Comparison of ENCODE assay signal across 1 cellular context in the genomic region with DNA sequence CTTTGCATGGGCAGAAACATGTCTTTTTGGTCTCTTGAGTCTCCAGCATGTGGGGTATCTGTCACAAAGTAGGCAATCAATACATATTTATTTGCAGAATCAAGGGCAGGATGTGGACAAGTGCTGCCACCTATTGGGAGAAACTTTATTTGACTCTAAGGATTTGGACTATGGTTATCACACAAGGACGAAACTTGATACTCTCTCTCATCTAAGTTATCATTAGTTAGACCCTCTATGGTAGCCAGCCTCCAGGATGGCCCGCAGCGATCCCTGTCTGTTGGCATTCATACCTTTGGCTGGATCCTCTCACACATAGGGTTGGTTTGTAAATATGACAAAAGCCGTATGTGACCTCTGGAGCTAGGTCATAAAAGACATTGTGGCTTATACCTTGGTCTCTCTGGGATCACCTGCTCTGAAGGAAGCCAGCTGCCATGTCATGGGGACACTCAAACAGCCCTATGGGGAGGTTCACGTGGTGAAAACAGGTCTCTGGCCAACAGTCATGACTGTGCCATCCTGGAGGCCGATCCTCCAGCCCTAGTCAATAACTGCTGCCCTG.
TF ChIP-seq lines count a peak whose summit lies in the region.

No MANE protein-coding gene starts in this region.

TF ChIP-seq in HepG2, 621 proteins besides CTCF, POLR2A, EP300 and RAD21 (continued from another document and continues in another):
- no peak for TF ChIP-seq KLF15 (CRISPR knock-in tag; IDR thresholded peaks at IDR 0.05; ENCODE audit: borderline replicate concordance)
- no peak for TF ChIP-seq ZNF768 (CRISPR knock-in tag; IDR thresholded peaks at IDR 0.05)
- TF ChIP-seq XRCC5 (optimal IDR thresholded peaks at IDR 0.05; ENCODE audit: low read length), result peak; percentile 37
- 0 out of 2 replicates have a peak, but pooled peaks have one; percentile 19 for TF ChIP-seq MIXL1 (CRISPR knock-in tag; IDR thresholded peaks at IDR 0.05)
- TF ChIP-seq ZNF629 (CRISPR knock-in tag; conservative IDR thresholded peaks at IDR 0.05), result no peak
- TF ChIP-seq, protein P1, sequence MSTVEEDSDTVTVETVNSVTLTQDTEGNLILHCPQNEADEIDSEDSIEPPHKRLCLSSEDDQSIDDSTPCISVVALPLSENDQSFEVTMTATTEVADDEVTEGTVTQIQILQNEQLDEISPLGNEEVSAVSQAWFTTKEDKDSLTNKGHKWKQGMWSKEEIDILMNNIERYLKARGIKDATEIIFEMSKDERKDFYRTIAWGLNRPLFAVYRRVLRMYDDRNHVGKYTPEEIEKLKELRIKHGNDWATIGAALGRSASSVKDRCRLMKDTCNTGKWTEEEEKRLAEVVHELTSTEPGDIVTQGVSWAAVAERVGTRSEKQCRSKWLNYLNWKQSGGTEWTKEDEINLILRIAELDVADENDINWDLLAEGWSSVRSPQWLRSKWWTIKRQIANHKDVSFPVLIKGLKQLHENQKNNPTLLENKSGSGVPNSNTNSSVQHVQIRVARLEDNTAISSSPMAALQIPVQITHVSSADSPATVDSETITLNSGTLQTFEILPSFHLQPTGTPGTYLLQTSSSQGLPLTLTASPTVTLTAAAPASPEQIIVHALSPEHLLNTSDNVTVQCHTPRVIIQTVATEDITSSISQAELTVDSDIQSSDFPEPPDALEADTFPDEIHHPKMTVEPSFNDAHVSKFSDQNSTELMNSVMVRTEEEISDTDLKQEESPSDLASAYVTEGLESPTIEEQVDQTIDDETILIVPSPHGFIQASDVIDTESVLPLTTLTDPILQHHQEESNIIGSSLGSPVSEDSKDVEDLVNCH (CRISPR knock-in tag; IDR thresholded peaks at IDR 0.05), result no peak
- TF ChIP-seq ZBTB20 (CRISPR knock-in tag; IDR thresholded peaks at IDR 0.05; ENCODE audit: borderline replicate concordance, low read depth), result peak; percentile 16; the same call in 1 of the 2 replicates
- TF ChIP-seq, protein P2, sequence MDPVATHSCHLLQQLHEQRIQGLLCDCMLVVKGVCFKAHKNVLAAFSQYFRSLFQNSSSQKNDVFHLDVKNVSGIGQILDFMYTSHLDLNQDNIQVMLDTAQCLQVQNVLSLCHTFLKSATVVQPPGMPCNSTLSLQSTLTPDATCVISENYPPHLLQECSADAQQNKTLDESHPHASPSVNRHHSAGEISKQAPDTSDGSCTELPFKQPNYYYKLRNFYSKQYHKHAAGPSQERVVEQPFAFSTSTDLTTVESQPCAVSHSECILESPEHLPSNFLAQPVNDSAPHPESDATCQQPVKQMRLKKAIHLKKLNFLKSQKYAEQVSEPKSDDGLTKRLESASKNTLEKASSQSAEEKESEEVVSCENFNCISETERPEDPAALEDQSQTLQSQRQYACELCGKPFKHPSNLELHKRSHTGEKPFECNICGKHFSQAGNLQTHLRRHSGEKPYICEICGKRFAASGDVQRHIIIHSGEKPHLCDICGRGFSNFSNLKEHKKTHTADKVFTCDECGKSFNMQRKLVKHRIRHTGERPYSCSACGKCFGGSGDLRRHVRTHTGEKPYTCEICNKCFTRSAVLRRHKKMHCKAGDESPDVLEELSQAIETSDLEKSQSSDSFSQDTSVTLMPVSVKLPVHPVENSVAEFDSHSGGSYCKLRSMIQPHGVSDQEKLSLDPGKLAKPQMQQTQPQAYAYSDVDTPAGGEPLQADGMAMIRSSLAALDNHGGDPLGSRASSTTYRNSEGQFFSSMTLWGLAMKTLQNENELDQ (CRISPR knock-in tag; IDR thresholded peaks at IDR 0.05; ENCODE audit: borderline replicate concordance), result no peak
- no peak for TF ChIP-seq ARID2 (CRISPR knock-in tag; IDR thresholded peaks at IDR 0.05; ENCODE audit: borderline replicate concordance)
- no peak for TF ChIP-seq PRPF4 (IDR thresholded peaks at IDR 0.05; ENCODE audit: low read depth, low read length, poor library complexity, severe bottlenecking)
- TF ChIP-seq ZNF205 (CRISPR knock-in tag; IDR thresholded peaks at IDR 0.05), result no peak
- no peak for TF ChIP-seq ZNF251 (CRISPR knock-in tag; IDR thresholded peaks at IDR 0.05)
- TF ChIP-seq ASH2L (IDR thresholded peaks at IDR 0.05; ENCODE audit: insufficient read length, low read depth, low read length), result peak; percentile 21
- peak; percentile 24; the same call in 1 of the 2 replicates for TF ChIP-seq HNF4A (CRISPR knock-in tag; IDR thresholded peaks at IDR 0.05)
- TF ChIP-seq, protein P3, sequence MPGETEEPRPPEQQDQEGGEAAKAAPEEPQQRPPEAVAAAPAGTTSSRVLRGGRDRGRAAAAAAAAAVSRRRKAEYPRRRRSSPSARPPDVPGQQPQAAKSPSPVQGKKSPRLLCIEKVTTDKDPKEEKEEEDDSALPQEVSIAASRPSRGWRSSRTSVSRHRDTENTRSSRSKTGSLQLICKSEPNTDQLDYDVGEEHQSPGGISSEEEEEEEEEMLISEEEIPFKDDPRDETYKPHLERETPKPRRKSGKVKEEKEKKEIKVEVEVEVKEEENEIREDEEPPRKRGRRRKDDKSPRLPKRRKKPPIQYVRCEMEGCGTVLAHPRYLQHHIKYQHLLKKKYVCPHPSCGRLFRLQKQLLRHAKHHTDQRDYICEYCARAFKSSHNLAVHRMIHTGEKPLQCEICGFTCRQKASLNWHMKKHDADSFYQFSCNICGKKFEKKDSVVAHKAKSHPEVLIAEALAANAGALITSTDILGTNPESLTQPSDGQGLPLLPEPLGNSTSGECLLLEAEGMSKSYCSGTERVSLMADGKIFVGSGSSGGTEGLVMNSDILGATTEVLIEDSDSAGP (CRISPR knock-in tag; IDR thresholded peaks at IDR 0.05; ENCODE audit: borderline replicate concordance), result no peak
- no peak for TF ChIP-seq ZBTB3 (CRISPR knock-in tag; IDR thresholded peaks at IDR 0.05; ENCODE audit: borderline replicate concordance, low read depth)
- no peak for TF ChIP-seq KDM6A (CRISPR knock-in tag; IDR thresholded peaks at IDR 0.05; ENCODE audit: low read depth)
- TF ChIP-seq ZEB1 (IDR thresholded peaks at IDR 0.05; ENCODE audit: insufficient replicate concordance, low read depth), result no peak
- TF ChIP-seq ZFP82 (CRISPR knock-in tag; IDR thresholded peaks at IDR 0.05; ENCODE audit: borderline replicate concordance), result no peak
- TF ChIP-seq, protein P4, sequence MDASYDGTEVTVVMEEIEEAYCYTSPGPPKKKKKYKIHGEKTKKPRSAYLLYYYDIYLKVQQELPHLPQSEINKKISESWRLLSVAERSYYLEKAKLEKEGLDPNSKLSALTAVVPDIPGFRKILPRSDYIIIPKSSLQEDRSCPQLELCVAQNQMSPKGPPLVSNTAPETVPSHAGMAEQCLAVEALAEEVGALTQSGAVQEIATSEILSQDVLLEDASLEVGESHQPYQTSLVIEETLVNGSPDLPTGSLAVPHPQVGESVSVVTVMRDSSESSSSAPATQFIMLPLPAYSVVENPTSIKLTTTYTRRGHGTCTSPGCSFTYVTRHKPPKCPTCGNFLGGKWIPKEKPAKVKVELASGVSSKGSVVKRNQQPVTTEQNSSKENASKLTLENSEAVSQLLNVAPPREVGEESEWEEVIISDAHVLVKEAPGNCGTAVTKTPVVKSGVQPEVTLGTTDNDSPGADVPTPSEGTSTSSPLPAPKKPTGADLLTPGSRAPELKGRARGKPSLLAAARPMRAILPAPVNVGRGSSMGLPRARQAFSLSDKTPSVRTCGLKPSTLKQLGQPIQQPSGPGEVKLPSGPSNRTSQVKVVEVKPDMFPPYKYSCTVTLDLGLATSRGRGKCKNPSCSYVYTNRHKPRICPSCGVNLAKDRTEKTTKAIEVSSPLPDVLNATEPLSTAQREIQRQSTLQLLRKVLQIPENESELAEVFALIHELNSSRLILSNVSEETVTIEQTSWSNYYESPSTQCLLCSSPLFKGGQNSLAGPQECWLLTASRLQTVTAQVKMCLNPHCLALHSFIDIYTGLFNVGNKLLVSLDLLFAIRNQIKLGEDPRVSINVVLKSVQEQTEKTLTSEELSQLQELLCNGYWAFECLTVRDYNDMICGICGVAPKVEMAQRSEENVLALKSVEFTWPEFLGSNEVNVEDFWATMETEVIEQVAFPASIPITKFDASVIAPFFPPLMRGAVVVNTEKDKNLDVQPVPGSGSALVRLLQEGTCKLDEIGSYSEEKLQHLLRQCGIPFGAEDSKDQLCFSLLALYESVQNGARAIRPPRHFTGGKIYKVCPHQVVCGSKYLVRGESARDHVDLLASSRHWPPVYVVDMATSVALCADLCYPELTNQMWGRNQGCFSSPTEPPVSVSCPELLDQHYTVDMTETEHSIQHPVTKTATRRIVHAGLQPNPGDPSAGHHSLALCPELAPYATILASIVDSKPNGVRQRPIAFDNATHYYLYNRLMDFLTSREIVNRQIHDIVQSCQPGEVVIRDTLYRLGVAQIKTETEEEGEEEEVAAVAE (CRISPR knock-in tag; IDR thresholded peaks at IDR 0.05; ENCODE audit: borderline replicate concordance), result no peak
- TF ChIP-seq, protein P5, sequence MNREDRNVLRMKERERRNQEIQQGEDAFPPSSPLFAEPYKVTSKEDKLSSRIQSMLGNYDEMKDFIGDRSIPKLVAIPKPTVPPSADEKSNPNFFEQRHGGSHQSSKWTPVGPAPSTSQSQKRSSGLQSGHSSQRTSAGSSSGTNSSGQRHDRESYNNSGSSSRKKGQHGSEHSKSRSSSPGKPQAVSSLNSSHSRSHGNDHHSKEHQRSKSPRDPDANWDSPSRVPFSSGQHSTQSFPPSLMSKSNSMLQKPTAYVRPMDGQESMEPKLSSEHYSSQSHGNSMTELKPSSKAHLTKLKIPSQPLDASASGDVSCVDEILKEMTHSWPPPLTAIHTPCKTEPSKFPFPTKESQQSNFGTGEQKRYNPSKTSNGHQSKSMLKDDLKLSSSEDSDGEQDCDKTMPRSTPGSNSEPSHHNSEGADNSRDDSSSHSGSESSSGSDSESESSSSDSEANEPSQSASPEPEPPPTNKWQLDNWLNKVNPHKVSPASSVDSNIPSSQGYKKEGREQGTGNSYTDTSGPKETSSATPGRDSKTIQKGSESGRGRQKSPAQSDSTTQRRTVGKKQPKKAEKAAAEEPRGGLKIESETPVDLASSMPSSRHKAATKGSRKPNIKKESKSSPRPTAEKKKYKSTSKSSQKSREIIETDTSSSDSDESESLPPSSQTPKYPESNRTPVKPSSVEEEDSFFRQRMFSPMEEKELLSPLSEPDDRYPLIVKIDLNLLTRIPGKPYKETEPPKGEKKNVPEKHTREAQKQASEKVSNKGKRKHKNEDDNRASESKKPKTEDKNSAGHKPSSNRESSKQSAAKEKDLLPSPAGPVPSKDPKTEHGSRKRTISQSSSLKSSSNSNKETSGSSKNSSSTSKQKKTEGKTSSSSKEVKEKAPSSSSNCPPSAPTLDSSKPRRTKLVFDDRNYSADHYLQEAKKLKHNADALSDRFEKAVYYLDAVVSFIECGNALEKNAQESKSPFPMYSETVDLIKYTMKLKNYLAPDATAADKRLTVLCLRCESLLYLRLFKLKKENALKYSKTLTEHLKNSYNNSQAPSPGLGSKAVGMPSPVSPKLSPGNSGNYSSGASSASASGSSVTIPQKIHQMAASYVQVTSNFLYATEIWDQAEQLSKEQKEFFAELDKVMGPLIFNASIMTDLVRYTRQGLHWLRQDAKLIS (CRISPR knock-in tag; IDR thresholded peaks at IDR 0.05), result no peak
- no peak for TF ChIP-seq NR2F2 (IDR thresholded peaks at IDR 0.05; ENCODE audit: borderline replicate concordance, low read depth)
- TF ChIP-seq SUZ12 (IDR thresholded peaks at IDR 0.05; ENCODE audit: low read depth, low read length), result no peak
- no peak for TF ChIP-seq ZNF12 (CRISPR knock-in tag; IDR thresholded peaks at IDR 0.05)
- peak; percentile 98 for TF ChIP-seq SIX1 (CRISPR knock-in tag; IDR thresholded peaks at IDR 0.05; ENCODE audit: borderline replicate concordance)
- no peak for TF ChIP-seq GFI1 (CRISPR knock-in tag; IDR thresholded peaks at IDR 0.05; ENCODE audit: borderline replicate concordance)
- no peak for TF ChIP-seq ZNF556 (CRISPR knock-in tag; IDR thresholded peaks at IDR 0.05; ENCODE audit: borderline replicate concordance)
- no peak for TF ChIP-seq NFYB (CRISPR knock-in tag; IDR thresholded peaks at IDR 0.05)
- TF ChIP-seq RFXANK (CRISPR knock-in tag; IDR thresholded peaks at IDR 0.05), result no peak
- no peak for TF ChIP-seq POLR2G (IDR thresholded peaks at IDR 0.05; ENCODE audit: low read depth, low read length)
- no peak for TF ChIP-seq NFRKB (IDR thresholded peaks at IDR 0.05)
- no peak for TF ChIP-seq ZSCAN31 (CRISPR knock-in tag; IDR thresholded peaks at IDR 0.05; ENCODE audit: low read depth)
- no peak for TF ChIP-seq CCDC6 (CRISPR knock-in tag; IDR thresholded peaks at IDR 0.05)
- no peak for TF ChIP-seq ISX (CRISPR knock-in tag; conservative IDR thresholded peaks at IDR 0.05)
- TF ChIP-seq ZNF235 (CRISPR knock-in tag; IDR thresholded peaks at IDR 0.05; ENCODE audit: borderline replicate concordance), result no peak
- TF ChIP-seq, protein P6, sequence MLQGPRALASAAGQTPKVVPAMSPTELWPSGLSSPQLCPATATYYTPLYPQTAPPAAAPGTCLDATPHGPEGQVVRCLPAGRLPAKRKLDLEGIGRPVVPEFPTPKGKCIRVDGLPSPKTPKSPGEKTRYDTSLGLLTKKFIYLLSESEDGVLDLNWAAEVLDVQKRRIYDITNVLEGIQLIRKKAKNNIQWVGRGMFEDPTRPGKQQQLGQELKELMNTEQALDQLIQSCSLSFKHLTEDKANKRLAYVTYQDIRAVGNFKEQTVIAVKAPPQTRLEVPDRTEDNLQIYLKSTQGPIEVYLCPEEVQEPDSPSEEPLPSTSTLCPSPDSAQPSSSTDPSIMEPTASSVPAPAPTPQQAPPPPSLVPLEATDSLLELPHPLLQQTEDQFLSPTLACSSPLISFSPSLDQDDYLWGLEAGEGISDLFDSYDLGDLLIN (CRISPR knock-in tag; IDR thresholded peaks at IDR 0.05; ENCODE audit: borderline replicate concordance), result no peak
- TF ChIP-seq MEIS1 (CRISPR knock-in tag; IDR thresholded peaks at IDR 0.05; ENCODE audit: borderline replicate concordance), result no peak
- TF ChIP-seq ZNF572 (CRISPR knock-in tag; IDR thresholded peaks at IDR 0.05), result no peak
- no peak for TF ChIP-seq SRSF9 (IDR thresholded peaks at IDR 0.05; ENCODE audit: borderline replicate concordance, insufficient read depth, low read depth, low read length, poor library complexity, severe bottlenecking)
- TF ChIP-seq, protein P7, sequence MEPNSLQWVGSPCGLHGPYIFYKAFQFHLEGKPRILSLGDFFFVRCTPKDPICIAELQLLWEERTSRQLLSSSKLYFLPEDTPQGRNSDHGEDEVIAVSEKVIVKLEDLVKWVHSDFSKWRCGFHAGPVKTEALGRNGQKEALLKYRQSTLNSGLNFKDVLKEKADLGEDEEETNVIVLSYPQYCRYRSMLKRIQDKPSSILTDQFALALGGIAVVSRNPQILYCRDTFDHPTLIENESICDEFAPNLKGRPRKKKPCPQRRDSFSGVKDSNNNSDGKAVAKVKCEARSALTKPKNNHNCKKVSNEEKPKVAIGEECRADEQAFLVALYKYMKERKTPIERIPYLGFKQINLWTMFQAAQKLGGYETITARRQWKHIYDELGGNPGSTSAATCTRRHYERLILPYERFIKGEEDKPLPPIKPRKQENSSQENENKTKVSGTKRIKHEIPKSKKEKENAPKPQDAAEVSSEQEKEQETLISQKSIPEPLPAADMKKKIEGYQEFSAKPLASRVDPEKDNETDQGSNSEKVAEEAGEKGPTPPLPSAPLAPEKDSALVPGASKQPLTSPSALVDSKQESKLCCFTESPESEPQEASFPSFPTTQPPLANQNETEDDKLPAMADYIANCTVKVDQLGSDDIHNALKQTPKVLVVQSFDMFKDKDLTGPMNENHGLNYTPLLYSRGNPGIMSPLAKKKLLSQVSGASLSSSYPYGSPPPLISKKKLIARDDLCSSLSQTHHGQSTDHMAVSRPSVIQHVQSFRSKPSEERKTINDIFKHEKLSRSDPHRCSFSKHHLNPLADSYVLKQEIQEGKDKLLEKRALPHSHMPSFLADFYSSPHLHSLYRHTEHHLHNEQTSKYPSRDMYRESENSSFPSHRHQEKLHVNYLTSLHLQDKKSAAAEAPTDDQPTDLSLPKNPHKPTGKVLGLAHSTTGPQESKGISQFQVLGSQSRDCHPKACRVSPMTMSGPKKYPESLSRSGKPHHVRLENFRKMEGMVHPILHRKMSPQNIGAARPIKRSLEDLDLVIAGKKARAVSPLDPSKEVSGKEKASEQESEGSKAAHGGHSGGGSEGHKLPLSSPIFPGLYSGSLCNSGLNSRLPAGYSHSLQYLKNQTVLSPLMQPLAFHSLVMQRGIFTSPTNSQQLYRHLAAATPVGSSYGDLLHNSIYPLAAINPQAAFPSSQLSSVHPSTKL (CRISPR knock-in tag; IDR thresholded peaks at IDR 0.05), result no peak
